ENCODE assay signal across 1 cellular context in genomic region chr5:41683181-41683580, GRCh38.
TF ChIP-seq lines count a peak whose summit lies in the region.

No MANE protein-coding gene starts in this region.

TF ChIP-seq in HepG2, 621 proteins besides CTCF, POLR2A, EP300 and RAD21 (continued from another document):
- TF ChIP-seq GLMP (CRISPR knock-in tag; IDR thresholded peaks at IDR 0.05; ENCODE audit: borderline replicate concordance): no peak
- TF ChIP-seq ZNF253 (CRISPR knock-in tag; IDR thresholded peaks at IDR 0.05; ENCODE audit: borderline replicate concordance): no peak
- TF ChIP-seq STAG1 (CRISPR knock-in tag; IDR thresholded peaks at IDR 0.05): no peak
- TF ChIP-seq HNF4A (CRISPR knock-in tag; IDR thresholded peaks at IDR 0.05): no peak
- TF ChIP-seq FLYWCH1 (CRISPR knock-in tag; IDR thresholded peaks at IDR 0.05): no peak
